Comparison of ENCODE assay signal across 1 cellular context in the genomic region with DNA sequence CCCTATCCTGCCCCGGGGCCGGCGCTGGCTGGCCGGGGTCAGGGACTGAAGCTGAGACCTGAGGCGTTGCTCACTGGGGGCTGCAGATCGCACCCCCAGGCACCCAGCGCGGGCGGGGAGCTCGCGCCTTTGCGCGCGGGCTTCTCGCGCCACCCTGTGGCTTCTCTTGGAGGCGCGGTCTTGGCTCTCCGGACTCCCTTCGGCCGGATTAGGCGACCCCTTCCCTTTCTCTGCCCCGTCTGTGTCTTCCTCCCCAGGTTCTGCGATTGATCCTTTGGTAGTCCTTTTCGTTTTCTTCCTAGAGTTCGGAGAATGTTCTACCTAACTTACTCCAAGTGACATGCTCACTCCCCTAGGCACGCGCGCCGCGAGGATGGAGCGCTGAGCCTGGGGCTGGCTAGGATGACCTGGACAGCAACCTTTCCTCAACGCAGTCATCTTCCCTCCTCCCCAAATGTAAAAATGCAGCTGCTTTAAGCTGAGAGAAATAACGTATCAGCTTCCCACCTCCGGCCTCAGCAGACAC.
TF ChIP-seq lines count a peak whose summit lies in the region.

No MANE protein-coding gene starts in this region.

TF ChIP-seq in GM23338, 12 proteins besides CTCF, POLR2A, EP300 and RAD21:
- TF ChIP-seq STAT1 (IDR thresholded peaks at IDR 0.05; ENCODE audit: unreplicated experiment): no peak
- peak; percentile 2 for TF ChIP-seq EZH2phosphoT487 (IDR thresholded peaks at IDR 0.05; ENCODE audit: unreplicated experiment)
- no peak for TF ChIP-seq POLR2AphosphoS5 (IDR thresholded peaks at IDR 0.05; ENCODE audit: low read depth)
- no peak for TF ChIP-seq CREB1 (CRISPR knock-in tag; IDR thresholded peaks at IDR 0.05; ENCODE audit: low read depth)
- TF ChIP-seq JUNB (IDR thresholded peaks at IDR 0.05; ENCODE audit: unreplicated experiment): no peak
TF ChIP-seq in GM23338: peak in this region for 1.
